ENCODE assay signal across 26 cellular contexts in the genomic region with DNA sequence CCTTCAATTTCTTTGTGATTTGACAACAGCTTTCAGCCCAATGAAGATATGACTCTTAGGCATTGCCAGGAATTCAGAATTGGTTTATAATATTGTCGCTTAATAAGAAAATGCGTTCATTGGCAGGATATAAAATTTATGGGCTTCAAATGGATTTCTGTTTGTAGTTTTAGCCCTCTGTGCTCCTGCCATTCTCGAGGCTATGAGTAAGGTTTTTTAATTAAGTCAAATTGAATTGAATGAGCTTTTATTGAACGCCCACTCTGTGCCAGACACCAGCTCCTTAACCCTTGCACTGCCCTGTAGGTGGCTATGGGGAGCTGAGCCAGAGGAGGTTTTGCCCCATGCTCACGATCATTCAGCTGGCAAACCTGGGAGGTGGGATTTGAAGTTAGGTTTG.
DNase-seq lines count a peak whose midpoint lies in the region; ATAC-seq and TF ChIP-seq lines count a peak whose summit lies in the region.
"Had no signal": no experiment of that assay in that cellular context is flagged by ENCODE, and none has a peak within 500 bp of the region (broad histone marks: within the 10 kb centered on the region; RNA-seq: fewer than 3 reads in every experiment).

No MANE protein-coding gene starts in this region.

- H3K27ac ChIP-seq in 22Rv1 (0 out of 2 replicates have a peak overlapping the region, but pooled peaks have one; percentile 46), HCT116 (ENCODE audit: low read depth, low read length) (peak overlapping the region; percentile 77; the same call in 1 of the 2 replicates), SK-N-SH (ENCODE audit: low read depth in 2 of 2, low read length in 1 of 2) (peak overlapping the region; percentile 68 to 100), colonic mucosa (peak overlapping the region; percentile 81)
- H3K27ac ChIP-seq: right lobe of liver, spleen, stomach, thyroid gland had no signal

- no peaks in the 10 kb centered on the region for H3K79me2 ChIP-seq in HCT116 (ENCODE audit: insufficient read depth, low read length)
- no peaks in the 10 kb centered on the region for H3K79me2 ChIP-seq in SK-N-SH (ENCODE audit: insufficient read depth)

- H3K9me2 ChIP-seq in HCT116 (ENCODE audit: insufficient read depth) (no peaks in the 10 kb centered on the region), SK-N-SH (no peaks in the 10 kb centered on the region)

- no peaks in the 10 kb centered on the region for H3K9me3 ChIP-seq in HCT116 (ENCODE audit: control insufficient read depth in 1 of 2, insufficient read depth in 1 of 2, low read depth in 1 of 2, low read length in 2 of 2)
- no peaks in the 10 kb centered on the region for H3K9me3 ChIP-seq in SK-N-SH
- no peaks in the 10 kb centered on the region for H3K9me3 ChIP-seq in colonic mucosa
- H3K9me3 ChIP-seq: right lobe of liver, spleen, stomach, thyroid gland had no signal

- TF ChIP-seq RAD21 in HCT116 (IDR thresholded peaks at IDR 0.05; ENCODE audit: low read depth) (no peak), SK-N-SH (IDR thresholded peaks at IDR 0.05; ENCODE audit: low read length) (peak; percentile 35; the same call in 1 of the 2 replicates)

- no peaks in the 10 kb centered on the region for H4K20me1 ChIP-seq in HCT116 (ENCODE audit: insufficient read depth)
- no peaks in the 10 kb centered on the region; the same call in 1 of the 2 replicates for H4K20me1 ChIP-seq in SK-N-SH (ENCODE audit: insufficient read depth)

- no TSS peak for BruUV-seq in HCT116 (replicated peaks; lab: Mats Ljungman, UMichigan)

- H2AFZ ChIP-seq in HCT116 (ENCODE audit: low read depth, low read length, poor library complexity, severe bottlenecking) = no peak overlapping the region
- H2AFZ ChIP-seq in SK-N-SH (ENCODE audit: low read depth) = no peak overlapping the region

- no peak for TF ChIP-seq POLR2A in HCT116 (IDR thresholded peaks at IDR 0.05; ENCODE audit: borderline replicate concordance, extremely low read depth, insufficient read depth, insufficient read length)

- H3K4me2 ChIP-seq in HCT116 (ENCODE audit: low read length) (peak overlapping the region; percentile 78), SK-N-SH (no peak overlapping the region)

- no peaks in the 10 kb centered on the region for H3K27me3 ChIP-seq in HCT116 (ENCODE audit: insufficient read depth, low read length)
- no peaks in the 10 kb centered on the region for H3K27me3 ChIP-seq in SK-N-SH (ENCODE audit: insufficient read depth)
- H3K27me3 ChIP-seq in colonic mucosa = no peaks in the 10 kb centered on the region
- H3K27me3 ChIP-seq: right lobe of liver, spleen, stomach, thyroid gland had no signal

- TF ChIP-seq EP300 in SK-N-SH (IDR thresholded peaks at IDR 0.05; ENCODE audit: borderline replicate concordance in 1 of 2, low read depth in 1 of 2, low read length in 1 of 2) = peak in 1 of 2 experiments; percentile 98; a peak in 2 of 4 replicates

- H3F3A ChIP-seq in SK-N-SH (replicated peaks; ENCODE audit: insufficient read depth) = peaks cover 9% of the 10 kb centered on the region

- no peak for DNase-seq in HCT116 (ENCODE audit: low read depth, low spot score)
- DNase-seq in SK-N-SH = peak; percentile 69
- no peak for DNase-seq in colonic mucosa
- DNase-seq in COLO668 (lab: John Stamatoyannopoulos, UW; ENCODE audit: unreplicated experiment) = no peak
- DNase-seq in AG08395 (ENCODE audit: low spot score) = no peak
- no peak for DNase-seq in stimulated activated CD4-positive, alpha-beta T cell treated with anti-CD3 and anti-CD28 coated beads, Interleukin-4, amount 100 ng/mL, for 24 hours
- no peak for DNase-seq in activated gamma-delta T cell (lab: John Stamatoyannopoulos, UW)
- DNase-seq: activated CD4-positive, alpha-beta T cell treated with anti-CD3 and anti-CD28 coated beads, Interleukin-2, amount 10 ng/mL, durations not matched to agents 7 days and 5 days; activated gamma-delta T cell treated with Interleukin-2 at 50 U/mL for 16 hours; CD8-positive, alpha-beta T cell; dermis blood vessel endothelial cell; GDM1; naive B cell; NCI-H1105; NCI-H2029 treated with DMSO at 0.1 percent for 48 hours; NCI-H526 treated with DMSO at 0.1 percent for 48 hours; SHP77 treated with DMSO at 0.1 percent for 48 hours; spleen; stomach; SW 1271; T1000; thyroid gland had no signal

- TF ChIP-seq CTCF in 22Rv1 (IDR thresholded peaks at IDR 0.05) (no peak), HCT116 (IDR thresholded peaks at IDR 0.05 in 2 of 3, conservative IDR thresholded peaks at IDR 0.05 in 1 of 3; ENCODE audit: borderline replicate concordance in 1 of 3, insufficient read depth in 1 of 3, low read depth in 2 of 3, low read length in 2 of 3) (no peak), SK-N-SH (IDR thresholded peaks at IDR 0.05) (no peak), colonic mucosa (IDR thresholded peaks at IDR 0.05) (no peak)

- POLR2A ChIA-PET in HCT116 (lab: Charles Lee) = interaction anchor here (1.4 to 1.8 kb wide), 2 partner anchors 110 to 225 kb away, joined by 3 to 5 read pairs; no protein-coding TSS in a partner anchor
- POLR2A ChIA-PET in SK-N-SH (lab: Yijun Ruan, JAX) = interaction anchor here (0.7 to 7.1 kb wide), 19 partner anchors 13 to 466 kb away, joined by 3 to 91 read pairs (median 4); a partner anchor contains a TSS

- H3K36me3 ChIP-seq in HCT116 (ENCODE audit: control insufficient read depth in 1 of 2, insufficient read depth in 2 of 2, low read length in 2 of 2) = no peaks in the 10 kb centered on the region
- H3K36me3 ChIP-seq in SK-N-SH (replicated peaks in 1 of 2; ENCODE audit: control insufficient read depth in 1 of 2, insufficient read depth in 2 of 2, low read length in 1 of 2) = no peaks in the 10 kb centered on the region
- H3K36me3 ChIP-seq in colonic mucosa = no peaks in the 10 kb centered on the region
- H3K36me3 ChIP-seq: right lobe of liver, spleen, stomach, thyroid gland had no signal

- no peak overlapping the region; a peak in 1 of 4 replicates for H3K4me3 ChIP-seq in HCT116 (replicated peaks in 1 of 2; ENCODE audit: low read depth in 1 of 2, low read length in 2 of 2)
- H3K4me3 ChIP-seq in SK-N-SH (ENCODE audit: low read depth in 2 of 2, low read length in 1 of 2) = no peak overlapping the region
- H3K4me3 ChIP-seq in colonic mucosa = no peak overlapping the region
- H3K4me3 ChIP-seq: K562, right lobe of liver, spleen, stomach, thyroid gland had no signal

- CTCF ChIA-PET in HCT116 (lab: Charles Lee) = interaction anchor here (1.8 to 5.7 kb wide), 7 partner anchors 7 to 217 kb away, joined by 3 to 69 read pairs (median 28); no protein-coding TSS in a partner anchor
- CTCF ChIA-PET in SK-N-SH (lab: Yijun Ruan, JAX) = interaction anchor here (0.6 to 15.3 kb wide), 15 partner anchors 14 to 463 kb away, joined by 3 to 236 read pairs (median 9); a partner anchor contains a TSS

- 49% methylated on average over 5 of the region's 5 CpGs for WGBS in SK-N-SH (ENCODE audit: low lambda C conversion rate)

- RAD21 ChIA-PET in HCT116 (lab: Charles Lee; ENCODE audit: low non-redundant PET in 1 of 2, low total read pairs in 2 of 2, uncharacterized antibody in 2 of 2, unreplicated experiment in 2 of 2) = interaction anchor here (0.8 to 2.2 kb wide), 8 partner anchors 13 to 215 kb away, joined by 3 to 20 read pairs (median 7); no protein-coding TSS in a partner anchor

- H3K9ac ChIP-seq in HCT116 (ENCODE audit: low read length) (peak overlapping the region; percentile 49), SK-N-SH (no peak overlapping the region), colonic mucosa (ENCODE audit: low read depth in 2 of 2, low read length in 2 of 2) (peak overlapping the region in 1 of 2 donors; percentile 82)

- intact Hi-C loops in HCT116 (cut with micrococcal nuclease) = no loop called here
- intact Hi-C loops in colonic mucosa (cut with DNase I) = no loop called here

- ATAC-seq in HCT116 = no peak
- ATAC-seq: CD8-positive, alpha-beta T cell; K562; right lobe of liver; WTC11 had no signal

- peaks cover 40 to 67% of the 10 kb centered on the region in 2 experiments for H3K4me1 ChIP-seq in HCT116 (ENCODE audit: control insufficient read depth in 1 of 2, insufficient read depth in 2 of 2, low read length in 2 of 2)
- peaks cover 30 to 85% of the 10 kb centered on the region in 2 experiments for H3K4me1 ChIP-seq in SK-N-SH (ENCODE audit: control insufficient read depth in 1 of 2, insufficient read depth in 2 of 2, low read depth in 1 of 2, low read length in 1 of 2)
- H3K4me1 ChIP-seq in colonic mucosa = peaks cover 18% of the 10 kb centered on the region

TF ChIP-seq in HCT116, 20 proteins besides CTCF, POLR2A, EP300 and RAD21:
- TF ChIP-seq EGR1 (IDR thresholded peaks at IDR 0.05; ENCODE audit: low read depth) (0 out of 2 replicates have a peak, but pooled peaks have one; percentile 17), CBX3 (IDR thresholded peaks at IDR 0.05; ENCODE audit: low read depth) (no peak)

TF ChIP-seq in SK-N-SH, 30 proteins besides CTCF, POLR2A, EP300 and RAD21 (continues in another document):
- no peak for TF ChIP-seq EZH2phosphoT487 (IDR thresholded peaks at IDR 0.05; ENCODE audit: borderline replicate concordance, low read depth)
- peak; percentile 63; the same call in 1 of the 2 replicates for TF ChIP-seq RCOR1 (IDR thresholded peaks at IDR 0.05; ENCODE audit: low read length)
- TF ChIP-seq GATA2 (CRISPR knock-in tag; IDR thresholded peaks at IDR 0.05) = no peak
- TF ChIP-seq, protein P1, sequence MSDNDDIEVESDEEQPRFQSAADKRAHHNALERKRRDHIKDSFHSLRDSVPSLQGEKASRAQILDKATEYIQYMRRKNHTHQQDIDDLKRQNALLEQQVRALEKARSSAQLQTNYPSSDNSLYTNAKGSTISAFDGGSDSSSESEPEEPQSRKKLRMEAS (IDR thresholded peaks at IDR 0.05; ENCODE audit: low read depth) = no peak
- no peak for TF ChIP-seq NRF1 (IDR thresholded peaks at IDR 0.05; ENCODE audit: low read depth, low read length)
- TF ChIP-seq, protein P2, sequence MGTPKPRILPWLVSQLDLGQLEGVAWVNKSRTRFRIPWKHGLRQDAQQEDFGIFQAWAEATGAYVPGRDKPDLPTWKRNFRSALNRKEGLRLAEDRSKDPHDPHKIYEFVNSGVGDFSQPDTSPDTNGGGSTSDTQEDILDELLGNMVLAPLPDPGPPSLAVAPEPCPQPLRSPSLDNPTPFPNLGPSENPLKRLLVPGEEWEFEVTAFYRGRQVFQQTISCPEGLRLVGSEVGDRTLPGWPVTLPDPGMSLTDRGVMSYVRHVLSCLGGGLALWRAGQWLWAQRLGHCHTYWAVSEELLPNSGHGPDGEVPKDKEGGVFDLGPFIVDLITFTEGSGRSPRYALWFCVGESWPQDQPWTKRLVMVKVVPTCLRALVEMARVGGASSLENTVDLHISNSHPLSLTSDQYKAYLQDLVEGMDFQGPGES (IDR thresholded peaks at IDR 0.05; ENCODE audit: low read depth, low read length) = no peak
- no peak for TF ChIP-seq RXRA (IDR thresholded peaks at IDR 0.05; ENCODE audit: borderline replicate concordance, low read depth)
- 0 out of 2 replicates have a peak, but pooled peaks have one; percentile 22 for TF ChIP-seq TEAD4 (IDR thresholded peaks at IDR 0.05; ENCODE audit: borderline replicate concordance, insufficient read depth)
- TF ChIP-seq RFX5 (IDR thresholded peaks at IDR 0.05; ENCODE audit: low read length) = no peak
- TF ChIP-seq TCF12 (IDR thresholded peaks at IDR 0.05) = no peak
